1 cellular context compared by ENCODE assay signal in genomic region chr2:85888745-85889647, GRCh38.
TF ChIP-seq lines count a peak whose summit lies in the region.

ST3GAL5 (minus strand) TSS chr2:85888990; CDS start chr2:85888905, 85 bp downstream.

TF ChIP-seq in HepG2, 621 proteins besides CTCF, POLR2A, EP300 and RAD21 (continued from another document and continues in another):
- TF ChIP-seq ZBTB40 (IDR thresholded peaks at IDR 0.05) (no peak), ZBTB40 (CRISPR knock-in tag; IDR thresholded peaks at IDR 0.05) (no peak), SMARCE1 (IDR thresholded peaks at IDR 0.05; ENCODE audit: borderline replicate concordance) (no peak), ZNF558 (CRISPR knock-in tag; IDR thresholded peaks at IDR 0.05; ENCODE audit: borderline replicate concordance) (no peak), RFX5 (IDR thresholded peaks at IDR 0.05; ENCODE audit: low read depth, low read length) (no peak), TOE1 (CRISPR knock-in tag; IDR thresholded peaks at IDR 0.05) (peak; percentile 66; the same call in 1 of the 2 replicates), ZNF644 (CRISPR knock-in tag; IDR thresholded peaks at IDR 0.05; ENCODE audit: low read depth) (no peak), NR2F6 (IDR thresholded peaks at IDR 0.05) (no peak), NR2F6 (CRISPR knock-in tag; IDR thresholded peaks at IDR 0.05) (no peak), KLF11 (CRISPR knock-in tag; IDR thresholded peaks at IDR 0.05) (peak; percentile 72; the same call in 1 of the 2 replicates), SMYD3 (CRISPR knock-in tag; IDR thresholded peaks at IDR 0.05) (peak; percentile 72; the same call in 1 of the 2 replicates), USF2 (IDR thresholded peaks at IDR 0.05; ENCODE audit: low read depth, low read length) (peak; percentile 67; the same call in 1 of the 2 replicates), USF2 (CRISPR knock-in tag; IDR thresholded peaks at IDR 0.05; ENCODE audit: borderline replicate concordance) (peak; percentile 36; the same call in 1 of the 2 replicates), JUNB (CRISPR knock-in tag; IDR thresholded peaks at IDR 0.05; ENCODE audit: borderline replicate concordance) (no peak), ZFP1 (CRISPR knock-in tag; IDR thresholded peaks at IDR 0.05) (no peak), FOXP1 (IDR thresholded peaks at IDR 0.05) (no peak), FOXP1 (CRISPR knock-in tag; IDR thresholded peaks at IDR 0.05) (no peak), ZNF230 (CRISPR knock-in tag; IDR thresholded peaks at IDR 0.05) (no peak), ZBTB3 (CRISPR knock-in tag; IDR thresholded peaks at IDR 0.05; ENCODE audit: borderline replicate concordance, low read depth) (no peak), ZNF512B (CRISPR knock-in tag; IDR thresholded peaks at IDR 0.05; ENCODE audit: borderline replicate concordance) (no peak), GATAD2A (CRISPR knock-in tag; IDR thresholded peaks at IDR 0.05) (peak; percentile 59), IKZF5 (CRISPR knock-in tag; IDR thresholded peaks at IDR 0.05) (peak; percentile 74), ZSCAN25 (CRISPR knock-in tag; IDR thresholded peaks at IDR 0.05) (no peak), ZKSCAN5 (CRISPR knock-in tag; IDR thresholded peaks at IDR 0.05) (no peak)
- TF ChIP-seq, protein P1, sequence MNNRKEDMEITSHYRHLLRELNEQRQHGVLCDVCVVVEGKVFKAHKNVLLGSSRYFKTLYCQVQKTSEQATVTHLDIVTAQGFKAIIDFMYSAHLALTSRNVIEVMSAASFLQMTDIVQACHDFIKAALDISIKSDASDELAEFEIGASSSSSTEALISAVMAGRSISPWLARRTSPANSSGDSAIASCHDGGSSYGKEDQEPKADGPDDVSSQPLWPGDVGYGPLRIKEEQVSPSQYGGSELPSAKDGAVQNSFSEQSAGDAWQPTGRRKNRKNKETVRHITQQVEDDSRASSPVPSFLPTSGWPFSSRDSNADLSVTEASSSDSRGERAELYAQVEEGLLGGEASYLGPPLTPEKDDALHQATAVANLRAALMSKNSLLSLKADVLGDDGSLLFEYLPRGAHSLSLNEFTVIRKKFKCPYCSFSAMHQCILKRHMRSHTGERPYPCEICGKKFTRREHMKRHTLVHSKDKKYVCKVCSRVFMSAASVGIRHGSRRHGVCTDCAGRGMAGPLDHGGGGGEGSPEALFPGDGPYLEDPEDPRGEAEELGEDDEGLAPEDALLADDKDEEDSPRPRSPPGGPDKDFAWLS (CRISPR knock-in tag; IDR thresholded peaks at IDR 0.05; ENCODE audit: borderline replicate concordance) = no peak
- TF ChIP-seq, protein P2, sequence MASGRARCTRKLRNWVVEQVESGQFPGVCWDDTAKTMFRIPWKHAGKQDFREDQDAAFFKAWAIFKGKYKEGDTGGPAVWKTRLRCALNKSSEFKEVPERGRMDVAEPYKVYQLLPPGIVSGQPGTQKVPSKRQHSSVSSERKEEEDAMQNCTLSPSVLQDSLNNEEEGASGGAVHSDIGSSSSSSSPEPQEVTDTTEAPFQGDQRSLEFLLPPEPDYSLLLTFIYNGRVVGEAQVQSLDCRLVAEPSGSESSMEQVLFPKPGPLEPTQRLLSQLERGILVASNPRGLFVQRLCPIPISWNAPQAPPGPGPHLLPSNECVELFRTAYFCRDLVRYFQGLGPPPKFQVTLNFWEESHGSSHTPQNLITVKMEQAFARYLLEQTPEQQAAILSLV (CRISPR knock-in tag; IDR thresholded peaks at IDR 0.05; ENCODE audit: borderline replicate concordance) = peak; percentile 59; the same call in 1 of the 2 replicates
- TF ChIP-seq, protein P3, sequence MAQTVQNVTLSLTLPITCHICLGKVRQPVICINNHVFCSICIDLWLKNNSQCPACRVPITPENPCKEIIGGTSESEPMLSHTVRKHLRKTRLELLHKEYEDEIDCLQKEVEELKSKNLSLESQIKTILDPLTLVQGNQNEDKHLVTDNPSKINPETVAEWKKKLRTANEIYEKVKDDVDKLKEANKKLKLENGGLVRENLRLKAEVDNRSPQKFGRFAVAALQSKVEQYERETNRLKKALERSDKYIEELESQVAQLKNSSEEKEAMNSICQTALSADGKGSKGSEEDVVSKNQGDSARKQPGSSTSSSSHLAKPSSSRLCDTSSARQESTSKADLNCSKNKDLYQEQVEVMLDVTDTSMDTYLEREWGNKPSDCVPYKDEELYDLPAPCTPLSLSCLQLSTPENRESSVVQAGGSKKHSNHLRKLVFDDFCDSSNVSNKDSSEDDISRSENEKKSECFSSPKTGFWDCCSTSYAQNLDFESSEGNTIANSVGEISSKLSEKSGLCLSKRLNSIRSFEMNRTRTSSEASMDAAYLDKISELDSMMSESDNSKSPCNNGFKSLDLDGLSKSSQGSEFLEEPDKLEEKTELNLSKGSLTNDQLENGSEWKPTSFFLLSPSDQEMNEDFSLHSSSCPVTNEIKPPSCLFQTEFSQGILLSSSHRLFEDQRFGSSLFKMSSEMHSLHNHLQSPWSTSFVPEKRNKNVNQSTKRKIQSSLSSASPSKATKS (CRISPR knock-in tag; IDR thresholded peaks at IDR 0.05) = no peak
- TF ChIP-seq, protein P4, sequence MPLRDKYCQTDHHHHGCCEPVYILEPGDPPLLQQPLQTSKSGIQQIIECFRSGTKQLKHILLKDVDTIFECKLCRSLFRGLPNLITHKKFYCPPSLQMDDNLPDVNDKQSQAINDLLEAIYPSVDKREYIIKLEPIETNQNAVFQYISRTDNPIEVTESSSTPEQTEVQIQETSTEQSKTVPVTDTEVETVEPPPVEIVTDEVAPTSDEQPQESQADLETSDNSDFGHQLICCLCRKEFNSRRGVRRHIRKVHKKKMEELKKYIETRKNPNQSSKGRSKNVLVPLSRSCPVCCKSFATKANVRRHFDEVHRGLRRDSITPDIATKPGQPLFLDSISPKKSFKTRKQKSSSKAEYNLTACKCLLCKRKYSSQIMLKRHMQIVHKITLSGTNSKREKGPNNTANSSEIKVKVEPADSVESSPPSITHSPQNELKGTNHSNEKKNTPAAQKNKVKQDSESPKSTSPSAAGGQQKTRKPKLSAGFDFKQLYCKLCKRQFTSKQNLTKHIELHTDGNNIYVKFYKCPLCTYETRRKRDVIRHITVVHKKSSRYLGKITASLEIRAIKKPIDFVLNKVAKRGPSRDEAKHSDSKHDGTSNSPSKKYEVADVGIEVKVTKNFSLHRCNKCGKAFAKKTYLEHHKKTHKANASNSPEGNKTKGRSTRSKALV (CRISPR knock-in tag; IDR thresholded peaks at IDR 0.05) = peak; percentile 87
